Comparison of ENCODE assay signal across 8 cellular contexts in genomic region chr2:191051825-191052778, GRCh38.
A peak's percentile ranks its signal among the peaks of the same experiment; 100 is the strongest.
DNase-seq lines count a peak whose midpoint lies in the region; ATAC-seq and TF ChIP-seq lines count a peak whose summit lies in the region.

No MANE protein-coding gene starts in this region.

- H3K9ac ChIP-seq in adipocyte (ENCODE audit: low read length) (peak overlapping the region; percentile 84), subcutaneous abdominal adipose tissue (ENCODE audit: low read length in 5 of 5) (peak overlapping the region in 2 of 5 donors; percentile 35 to 59)

- no peak for DNase-seq in activated CD4-positive, CD25-positive, alpha-beta regulatory T cell (lab: John Stamatoyannopoulos, UW)
- DNase-seq in HFF-Myc (ENCODE audit: extremely low read depth, low read depth) (no peak), NCI-H2196 treated with DMSO at 0.1 percent for 48 hours (lab: John Stamatoyannopoulos, UW; ENCODE audit: unreplicated experiment) (peak; percentile 29), adipocyte (ENCODE audit: low read depth) (peak; percentile 87), iPS-NIHi11 (ENCODE audit: low spot score) (peak; percentile 28)

- H3K36me3 ChIP-seq in adipocyte (ENCODE audit: control insufficient read depth, insufficient read depth, low read length, severe bottlenecking) (no peaks in the 10 kb centered on the region), subcutaneous abdominal adipose tissue (ENCODE audit: control insufficient read depth in 5 of 5, insufficient read depth in 5 of 5, low read length in 5 of 5) (no peaks in the 10 kb centered on the region)

- H3K27me3 ChIP-seq in adipocyte (replicated peaks; ENCODE audit: control insufficient read depth, insufficient read depth, low read length) (no peaks in the 10 kb centered on the region), subcutaneous abdominal adipose tissue (ENCODE audit: control insufficient read depth in 5 of 5, insufficient read depth in 4 of 5, low read length in 5 of 5) (no peaks in the 10 kb centered on the region)

- H3K9me3 ChIP-seq in adipocyte (ENCODE audit: control insufficient read depth, low read length) (no peaks in the 10 kb centered on the region), subcutaneous abdominal adipose tissue (ENCODE audit: control insufficient read depth in 5 of 5, low read length in 5 of 5) (no peaks in the 10 kb centered on the region)

- TF ChIP-seq CTCF in HFF-Myc (IDR thresholded peaks at IDR 0.05; ENCODE audit: low read depth, low read length, missing control alignments) = peak; percentile 35

- H3K27ac ChIP-seq in subcutaneous abdominal adipose tissue (ENCODE audit: low read depth, low read length) = peak overlapping the region; percentile 97

- no peak overlapping the region for H3K4me3 ChIP-seq in HFF-Myc (replicated peaks; ENCODE audit: low read depth, low read length)
- H3K4me3 ChIP-seq in adipocyte (ENCODE audit: low read length) = peak overlapping the region; percentile 38
- H3K4me3 ChIP-seq in subcutaneous abdominal adipose tissue (ENCODE audit: low read depth in 1 of 5, low read length in 5 of 5) = no peak overlapping the region

- peak; percentile 51 to 65 for ATAC-seq in activated CD4-positive, CD25-positive, alpha-beta regulatory T cell treated with anti-CD3 and anti-CD28 coated beads, Interleukin-2, amount 50 U/mL, for 24 hours
- no peak for ATAC-seq in GM18519 (IDR thresholded peaks at IDR 0.05; ENCODE audit: low FRiP score, unreplicated experiment)

- H3K4me1 ChIP-seq in adipocyte (ENCODE audit: control insufficient read depth, insufficient read depth, low read length) = peaks cover 50% of the 10 kb centered on the region
- H3K4me1 ChIP-seq in subcutaneous abdominal adipose tissue (ENCODE audit: control insufficient read depth in 5 of 5, insufficient read depth in 5 of 5, low read length in 5 of 5) = peaks cover 2 to 34% (median 19%) of the 10 kb centered on the region in 5 donors

Comparison
In these comparisons a context has a peak if more than half of its experiments do, and no peak if none do; other contexts are left out.
1. DNase-seq: peak in NCI-H2196 treated with DMSO at 0.1 percent for 48 hours (single experiment), adipocyte (single experiment) and iPS-NIHi11 (single experiment); none in activated CD4-positive, CD25-positive, alpha-beta regulatory T cell (0 of 4) and HFF-Myc (single experiment).